Comparison of ENCODE assay signal across 31 cellular contexts in genomic region chr9:137476856-137477255, GRCh38. TPM values are rescaled to one million over a fixed set of nuclear protein-coding genes. Genes with fewer than 3 reads are reported as not detected.
"Had no signal": no experiment of that assay in that cellular context is flagged by ENCODE, and none has a peak within 500 bp of the region (broad histone marks: within the 10 kb centered on the region; RNA-seq: fewer than 3 reads in every experiment).

No MANE protein-coding gene starts in this region.

- H3K4me1 ChIP-seq: foreskin keratinocyte, pancreas, upper lobe of left lung had no signal

- H3K27me3 ChIP-seq: esophagus muscularis mucosa, gastroesophageal sphincter, heart right ventricle, pancreas, right lobe of liver, testis, tibial nerve, upper lobe of left lung had no signal

- H3K9me3 ChIP-seq: pancreas, testis had no signal

- ATAC-seq: foreskin keratinocyte; gastroesophageal sphincter; naive thymus-derived CD8-positive, alpha-beta T cell; pancreas; right lobe of liver; stimulated activated effector memory CD8-positive, alpha-beta T cell treated with anti-CD3 and anti-CD28 coated beads, Interleukin-12 subunit alpha, Interleukin-12 subunit beta, amount 100 ng/mL, for 72 hours; stimulated activated naive CD8-positive, alpha-beta T cell treated with anti-CD3 and anti-CD28 coated beads, Interleukin-15, Interleukin-2, amounts not matched to agents 100 U/mL and 50 U/mL, for 24 hours had no signal

- H3K36me3 Mint-ChIP-seq: stimulated activated effector memory CD8-positive, alpha-beta T cell treated with anti-CD3 and anti-CD28 coated beads, Interleukin-12 subunit alpha, Interleukin-12 subunit beta, amount 100 ng/mL, for 72 hours had no signal

- H3K27ac ChIP-seq: coronary artery, esophagus muscularis mucosa, foreskin keratinocyte, gastroesophageal sphincter, heart right ventricle, pancreas, right lobe of liver, testis, tibial nerve, upper lobe of left lung had no signal

- H3K27ac Mint-ChIP-seq: naive thymus-derived CD8-positive, alpha-beta T cell; stimulated activated effector memory CD8-positive, alpha-beta T cell treated with anti-CD3 and anti-CD28 coated beads, Interleukin-12 subunit alpha, Interleukin-12 subunit beta, amount 100 ng/mL, for 72 hours had no signal

- DNase-seq: dermis blood vessel endothelial cell; effector memory CD4-positive, alpha-beta T cell; foreskin keratinocyte; heart right ventricle; hippocampal formation; kidney glomerular epithelial cell; mammary epithelial cell; mesendoderm; midbrain; naive thymus-derived CD8-positive, alpha-beta T cell; occipital lobe; retina; right lobe of liver; stimulated activated CD4-positive, alpha-beta T cell treated with anti-CD3 and anti-CD28 coated beads, Interleukin-2, amount 100 ng/mL, for 24 hours; stimulated activated CD4-positive, alpha-beta T cell treated with anti-CD3 and anti-CD28 coated beads, Interleukin-4, amount 100 ng/mL, for 24 hours; stimulated activated naive CD8-positive, alpha-beta T cell treated with anti-CD3 and anti-CD28 coated beads, Interleukin-15, Interleukin-2, amounts not matched to agents 100 U/mL and 50 U/mL, for 24 hours; substantia nigra; testis had no signal

- H3K36me3 ChIP-seq: pancreas, right lobe of liver, upper lobe of left lung had no signal

- H3K4me3 ChIP-seq: coronary artery, esophagus muscularis mucosa, gastroesophageal sphincter, heart right ventricle, pancreas, right lobe of liver, smooth muscle cell, testis, tibial nerve, upper lobe of left lung had no signal

- H3K4me2 ChIP-seq: smooth muscle cell had no signal

RNA-seq across cellular contexts. Expression of gene ENTPD8, which starts 35.7 kb away (rescaled TPM):
- total RNA-seq: epithelial cell of proximal tubule; esophagus muscularis mucosa; foreskin keratinocyte; heart right ventricle; lower leg skin; naive thymus-derived CD8-positive, alpha-beta T cell; posterior vena cava; smooth muscle cell; tibial nerve had no signal
- polyA plus RNA-seq: fibroblast of lung; foreskin keratinocyte; naive thymus-derived CD8-positive, alpha-beta T cell; neural cell; smooth muscle cell had no signal
